In genomic region chr6:9159051-9159450, GRCh38 we compare ENCODE assay signal across 9 cellular contexts.
"Had no signal": no experiment of that assay in that cellular context is flagged by ENCODE, and none has a peak within 500 bp of the region (broad histone marks: within the 10 kb centered on the region; RNA-seq: fewer than 3 reads in every experiment).

No MANE protein-coding gene starts in this region.

- H3K9ac ChIP-seq: GM23248 had no signal

- H3K4me1 ChIP-seq: HAP-1 had no signal

- H3K36me3 ChIP-seq: HAP-1 had no signal

- H3K4me3 ChIP-seq: GM23248, GM23338, HAP-1 had no signal

- H2AFZ ChIP-seq: GM23248, GM23338 had no signal

- H3K27ac ChIP-seq: GM23248 had no signal

- ATAC-seq: GM23338, HCT116 had no signal

- H3K4me2 ChIP-seq: GM23338 had no signal

- H3K9me3 ChIP-seq: HAP-1 had no signal

- DNase-seq: GM23248, GOT3, H7, H9, HCEC 1CT, HFFc6 had no signal
